ENCODE assay signal across 33 cellular contexts in genomic region chr2:12183032-12183431, GRCh38.
"Had no signal": no experiment of that assay in that cellular context is flagged by ENCODE, and none has a peak within 500 bp of the region (broad histone marks: within the 10 kb centered on the region; RNA-seq: fewer than 3 reads in every experiment).

No MANE protein-coding gene starts in this region.

- H3K9me3 ChIP-seq: adrenal gland, body of pancreas, breast epithelium had no signal

- H3K27ac ChIP-seq: adrenal gland, body of pancreas, breast epithelium, coronary artery, RWPE1 had no signal

- DNase-seq: activated CD4-positive, alpha-beta memory T cell treated with anti-CD3 and anti-CD28 coated beads for 36 hours; activated CD4-positive, alpha-beta T cell treated with anti-CD3 and anti-CD28 coated beads for 36 hours; activated CD4-positive, alpha-beta T cell treated with anti-CD3 and anti-CD28 coated beads, Interleukin-2, amount 50 U/mL, for 1 hour; activated CD8-positive, alpha-beta memory T cell treated with anti-CD3 and anti-CD28 coated beads, Interleukin-2, amount 50 U/mL, for 4 hours; activated gamma-delta T cell treated with Interleukin-2 at 50 U/mL for 16 hours; activated naive CD4-positive, alpha-beta T cell treated with anti-CD3 and anti-CD28 coated beads for 36 hours; activated T-cell treated with anti-CD3 and anti-CD28 coated beads for 4 hours; activated T-cell treated with anti-CD3 and anti-CD28 coated beads, Interleukin-2, amount 50 U/mL, for 4 hours; adrenal gland; body of pancreas; Karpas-422; NCI-H1092; NCI-H1436 treated with DMSO at 0.1 percent for 48 hours; NCI-H1694 treated with DMSO at 0.1 percent for 48 hours; NCI-H2029 treated with DMSO at 0.1 percent for 48 hours; NCI-H2107; NCI-H2171; NCI-H510A; NCI-H526; NCI-H748 treated with DMSO at 0.1 percent for 48 hours; NK-92 treated with Interleukin-12 subunit alpha and Interleukin-12 subunit beta, amount 100 ng/mL, for 24 hours; PC-3; SIG-M5 had no signal

- ATAC-seq: activated CD4-positive, alpha-beta T cell treated with anti-CD3 and anti-CD28 coated beads for 36 hours; activated CD4-positive, CD25-positive, alpha-beta regulatory T cell treated with anti-CD3 and anti-CD28 coated beads, Interleukin-2, amount 50 U/mL, for 24 hours; activated naive CD4-positive, alpha-beta T cell treated with anti-CD3 and anti-CD28 coated beads, Interleukin-2, amount 50 U/mL, for 72 hours; activated T-cell treated with anti-CD3 and anti-CD28 coated beads, Interleukin-2, amount 50 U/mL, for 4 hours; body of pancreas; PC-3; Right ventricle myocardium inferior; SK-N-SH treated with all-trans-retinoic acid at 6 μM for 48 hours; WTC11 had no signal

- H3K36me3 ChIP-seq: adrenal gland, breast epithelium had no signal

- H3K4me3 ChIP-seq: adrenal gland, body of pancreas, breast epithelium, coronary artery had no signal

- FAIRE-seq: astrocyte, RCC 7860 had no signal

- H3K27me3 ChIP-seq: adrenal gland, body of pancreas, breast epithelium had no signal

- H3K4me1 ChIP-seq: body of pancreas, breast epithelium had no signal
